Comparison of ENCODE assay signal across 10 cellular contexts in genomic region chr17:4834621-4835020, GRCh38. TPM values are rescaled to one million over a fixed set of nuclear protein-coding genes. Genes with fewer than 3 reads are reported as not detected.
A peak's percentile ranks its signal among the peaks of the same experiment; 100 is the strongest.
DNase-seq lines count a peak whose midpoint lies in the region; ATAC-seq and TF ChIP-seq lines count a peak whose summit lies in the region.
"Had no signal": no experiment of that assay in that cellular context is flagged by ENCODE, and none has a peak within 500 bp of the region (broad histone marks: within the 10 kb centered on the region; RNA-seq: fewer than 3 reads in every experiment).

No MANE protein-coding gene starts in this region.

- DNase-seq in activated T-cell treated with anti-CD3 and anti-CD28 coated beads, Interleukin-2, amount 50 U/mL, for 24 hours, result no peak
- DNase-seq in activated T-cell treated with anti-CD3 and anti-CD28 coated beads, Interleukin-2, amount 50 U/mL, for 48 hours, result no peak
- DNase-seq in left colon (peak in 1 of 2 donors; percentile 27), testis (no peak), D341Med (ENCODE audit: low spot score) (no peak), NCI-H1694 treated with DMSO at 0.1 percent for 48 hours (lab: John Stamatoyannopoulos, UW) (no peak)
- DNase-seq: stimulated activated CD4-positive, alpha-beta T cell treated with anti-CD3 and anti-CD28 coated beads, Interleukin-4, amount 100 ng/mL, for 4 hours had no signal

- H3K9me3 ChIP-seq in testis, result no peaks in the 10 kb centered on the region

- intact Hi-C loops in left colon (cut with DNase I, micrococcal nuclease) (no loop called here), testis (cut with DNase I; ENCODE audit: low total_unique reads) (no loop called here)

- ATAC-seq in left colon (peak; percentile 20), HG02571 (IDR thresholded peaks at IDR 0.05; ENCODE audit: unreplicated experiment) (no peak)

- peak overlapping the region; percentile 94 for H3K27ac ChIP-seq in angular gyrus (ENCODE audit: low read depth, low read length)
- peak overlapping the region; percentile 91 to 95 for H3K27ac ChIP-seq in testis

- H3K9me3 Mint-ChIP-seq in activated T-cell treated with anti-CD3 and anti-CD28 coated beads, Interleukin-2, amount 50 U/mL, for 24 hours, result no peaks in the 10 kb centered on the region

- H3K36me3 Mint-ChIP-seq in activated T-cell treated with anti-CD3 and anti-CD28 coated beads, Interleukin-2, amount 50 U/mL, for 24 hours (ENCODE audit: low read depth), result peaks cover 22% of the 10 kb centered on the region

- H3K27ac Mint-ChIP-seq in activated T-cell treated with anti-CD3 and anti-CD28 coated beads, Interleukin-2, amount 50 U/mL, for 24 hours, result peak overlapping the region; percentile 89

- peaks cover 51% of the 10 kb centered on the region for H3K4me1 ChIP-seq in testis

- no peak overlapping the region for H3K4me3 ChIP-seq in testis

- H3K27me3 ChIP-seq in testis, result no peaks in the 10 kb centered on the region

- WGBS in testis, 2 donors, result 36% methylated on average over 5 of the region's 5 CpGs

- TF ChIP-seq POLR2A in testis (IDR thresholded peaks at IDR 0.05), result no peak

- H3K36me3 ChIP-seq in testis (ENCODE audit: low read depth, missing control alignments), result no peaks in the 10 kb centered on the region

- H3K4me1 Mint-ChIP-seq in activated T-cell treated with anti-CD3 and anti-CD28 coated beads, Interleukin-2, amount 50 U/mL, for 24 hours (ENCODE audit: low read depth), result peaks cover 48% of the 10 kb centered on the region

- TF ChIP-seq CTCF in testis (IDR thresholded peaks at IDR 0.05), result no peak

- H3K4me3 Mint-ChIP-seq in activated T-cell treated with anti-CD3 and anti-CD28 coated beads, Interleukin-2, amount 50 U/mL, for 24 hours, result peak overlapping the region; percentile 89

- no peaks in the 10 kb centered on the region for H3K27me3 Mint-ChIP-seq in activated T-cell treated with anti-CD3 and anti-CD28 coated beads, Interleukin-2, amount 50 U/mL, for 24 hours

RNA-seq across cellular contexts. Expression of gene MINK1, which starts 1.5 kb away (rescaled TPM):
- total RNA-seq in left colon (100 to 1,000 TPM; 193 to 205 TPM), testis (100 to 1,000 TPM; 135 to 142 TPM)
- polyA plus RNA-seq in testis (ENCODE audit: insufficient read depth, low read depth, low replicate concordance), result 77.4 TPM

RNA-seq across cellular contexts. Expression of gene PLD2, which starts 27.7 kb away (rescaled TPM):
- total RNA-seq in left colon, result 10 to 100 TPM; 26.1 to 27.5 TPM
- total RNA-seq in testis, result 10 to 100 TPM; 17.5 to 31.2 TPM
- polyA plus RNA-seq in testis (ENCODE audit: insufficient read depth, low read depth, low replicate concordance), result 11.0 TPM

RNA-seq across cellular contexts. Expression of gene PSMB6, which starts 38.7 kb away (rescaled TPM):
- 10 to 100 TPM; 79.4 to 99.6 TPM for total RNA-seq in left colon
- 100 to 1,000 TPM; 101 to 138 TPM for total RNA-seq in testis
- 191 TPM for polyA plus RNA-seq in testis (ENCODE audit: insufficient read depth, low read depth, low replicate concordance)

RNA-seq across cellular contexts. Expression of gene GLTPD2, which starts 45.9 kb away (rescaled TPM):
- total RNA-seq in left colon (under 1 TPM; 0.49 to 0.61 TPM), testis (not detected)
- not detected for polyA plus RNA-seq in testis (ENCODE audit: insufficient read depth, low read depth, low replicate concordance)
- total RNA-seq: Daoy had no signal
